Comparison of ENCODE assay signal across 29 cellular contexts in genomic region chr13:30128591-30128990, GRCh38.
DNase-seq lines count a peak whose midpoint lies in the region; ATAC-seq, FAIRE-seq and TF ChIP-seq lines count a peak whose summit lies in the region.
"Had no signal": no experiment of that assay in that cellular context is flagged by ENCODE, and none has a peak within 500 bp of the region (broad histone marks: within the 10 kb centered on the region; RNA-seq: fewer than 3 reads in every experiment).

No MANE protein-coding gene starts in this region.

- H4K20me1 ChIP-seq in GM12878 (ENCODE audit: control insufficient read depth, insufficient read depth): no peaks in the 10 kb centered on the region

- H3K27ac ChIP-seq in GM12878 (ENCODE audit: control insufficient read depth, insufficient read depth) (no peak overlapping the region), foreskin keratinocyte (no peak overlapping the region), RWPE1 (no peak overlapping the region)
- H3K27ac ChIP-seq: left lung, ovary, skin epidermis had no signal

- no peak for FAIRE-seq in GM12878 (lab: Jason Lieb, UNC)
- FAIRE-seq: islet of Langerhans, K562 had no signal

- POLR2A ChIA-PET in GM12878 (lab: Charles Lee) (no interaction called here), RWPE1 (lab: Yijun Ruan, JAX; ENCODE audit: low non-redundant PET) (no interaction called here)

- H3K27me3 ChIP-seq in GM12878 (replicated peaks in 1 of 2; ENCODE audit: control insufficient read depth in 2 of 2, insufficient read depth in 2 of 2, low read length in 1 of 2): no peaks in the 10 kb centered on the region
- no peaks in the 10 kb centered on the region for H3K27me3 ChIP-seq in foreskin keratinocyte
- H3K27me3 ChIP-seq: BE2C, left lung, ovary had no signal

- no peak for TF ChIP-seq RAD21 in GM12878 (IDR thresholded peaks at IDR 0.05; ENCODE audit: insufficient read depth, low read depth, low read length)

- in situ Hi-C loops in GM12878 (cut with MboI): no loop called here

- DNase-seq in GM12878 (ENCODE audit: low read depth, low spot score) (no peak), foreskin keratinocyte (no peak), Right ventricle myocardium superior (no peak), RWPE1 (ENCODE audit: low spot score) (no peak), kidney tubule cell (ENCODE audit: low spot score) (no peak)
- DNase-seq: activated CD4-positive, alpha-beta T cell treated with anti-CD3 and anti-CD28 coated beads, Interleukin-2, amount 50 U/mL, for 1 hour; activated naive CD4-positive, alpha-beta T cell; activated naive CD8-positive, alpha-beta T cell treated with anti-CD3 and anti-CD28 coated beads, Interleukin-2, amount 50 U/mL, for 24 hours; activated T-cell treated with anti-CD3 and anti-CD28 coated beads, Interleukin-2, amount 50 U/mL, for 24 hours; BE2C; caudate nucleus; cortex of kidney; head of caudate nucleus; left lung; mesenchymal stem cell; NCI-H1105; NCI-H187 treated with DMSO at 0.1 percent for 48 hours; NCI-H510A; ovary; substantia nigra; trophoblast cell had no signal

- H3K36me3 ChIP-seq in GM12878 (ENCODE audit: control insufficient read depth in 2 of 2, insufficient read depth in 2 of 2, low read length in 1 of 2): no peaks in the 10 kb centered on the region
- H3K36me3 ChIP-seq: BE2C, left lung, ovary had no signal

- SMC1A ChIA-PET in GM12878 (lab: Charles Lee; ENCODE audit: uncharacterized antibody, unreplicated experiment): no interaction called here

- no peaks in the 10 kb centered on the region for H3K9me3 ChIP-seq in GM12878 (replicated peaks; ENCODE audit: control insufficient read depth, insufficient read depth, low read length)
- H3K9me3 ChIP-seq: BE2C, left lung, ovary had no signal

- no peak overlapping the region for H3K4me2 ChIP-seq in GM12878 (ENCODE audit: control insufficient read depth, insufficient read depth)
- H3K4me2 ChIP-seq: GM23338 had no signal

- ATAC-seq in GM18907 (IDR thresholded peaks at IDR 0.05; ENCODE audit: unreplicated experiment): peak; percentile 74
- ATAC-seq in GM19467 (IDR thresholded peaks at IDR 0.05; ENCODE audit: unreplicated experiment): peak; percentile 81
- peak; percentile 68 for ATAC-seq in HG03108 (IDR thresholded peaks at IDR 0.05; ENCODE audit: unreplicated experiment)
- ATAC-seq in GM12878: peak; percentile 48
- ATAC-seq in foreskin keratinocyte: no peak
- ATAC-seq in Right ventricle myocardium superior (ENCODE audit: poor library complexity): no peak
- ATAC-seq: activated naive CD8-positive, alpha-beta T cell treated with anti-CD3 and anti-CD28 coated beads, Interleukin-2, amount 50 U/mL, for 24 hours; GM23338; K562; left lung; stimulated activated memory B cell treated with anti-CD40 and anti-IgM and Interleukin-4, amounts not matched to agents 10 μg/mL and 1 μg/mL and 100 μg/mL, for 72 hours had no signal

- H3K4me3 ChIP-seq in GM12878: no peak overlapping the region
- H3K4me3 ChIP-seq: GM23338, K562, left lung, ovary, skin epidermis had no signal

- H3K4me1 ChIP-seq in GM12878 (ENCODE audit: control insufficient read depth, insufficient read depth, low read length) (no peaks in the 10 kb centered on the region), foreskin keratinocyte (no peaks in the 10 kb centered on the region)
- H3K4me1 ChIP-seq: BE2C had no signal

- H3K79me2 ChIP-seq in GM12878 (ENCODE audit: control insufficient read depth, insufficient read depth, low read length): no peaks in the 10 kb centered on the region

- BruUV-seq in GM12878 (replicated peaks; lab: Mats Ljungman, UMichigan): no TSS peak

- intact Hi-C loops in GM12878 (cut with micrococcal nuclease; ENCODE audit: unreplicated experiment) (no loop called here), Right ventricle myocardium superior (cut with DNase I) (no loop called here)

- RAD21 ChIA-PET in GM12878 (lab: Charles Lee; ENCODE audit: unreplicated experiment): interaction anchor here (1.1 kb wide), 1 partner anchor 28 kb away, joined by 3 read pairs; no protein-coding TSS in a partner anchor

- no peak overlapping the region for H3K9ac ChIP-seq in GM12878 (ENCODE audit: control insufficient read depth, insufficient read depth, low read length)

- H2AFZ ChIP-seq in GM12878 (ENCODE audit: control insufficient read depth, low read depth, low read length): no peak overlapping the region
- H2AFZ ChIP-seq: GM23338 had no signal

- 32% methylated on average over 2 of the region's 2 CpGs for WGBS in GM12878 (ENCODE audit: insufficient coverage, insufficient replicate concordance, low lambda C conversion rate, missing lambda C conversion rate)

- no peak for TF ChIP-seq POLR2A in GM12878 (IDR thresholded peaks at IDR 0.05; ENCODE audit: low read depth, low read length)

- no peak for TF ChIP-seq EP300 in GM12878 (IDR thresholded peaks at IDR 0.05; ENCODE audit: borderline replicate concordance in 1 of 2, control insufficient read depth in 1 of 2, low read depth in 2 of 2, low read length in 2 of 2)

- CTCF ChIA-PET in GM12878 (lab: Yijun Ruan, JAX) (interaction anchor here (4.2 to 6.5 kb wide), 2 partner anchors 13 to 17 kb away, joined by 18 to 92 read pairs; no protein-coding TSS in a partner anchor), RWPE1 (lab: Yijun Ruan, JAX) (no interaction called here)

- TF ChIP-seq CTCF in GM12878 (IDR thresholded peaks at IDR 0.05 in 2 of 3, conservative IDR thresholded peaks at IDR 0.05 in 1 of 3; ENCODE audit: control insufficient read depth in 2 of 3, extremely low read depth in 1 of 3, insufficient read depth in 1 of 3, low read depth in 3 of 3, low read length in 3 of 3) (no peak), foreskin keratinocyte (conservative IDR thresholded peaks at IDR 0.05) (no peak), RWPE1 (conservative IDR thresholded peaks at IDR 0.05; ENCODE audit: low read depth) (no peak)

TF ChIP-seq in GM12878, 131 proteins besides CTCF, POLR2A, EP300 and RAD21:
- TF ChIP-seq ZBTB40 (IDR thresholded peaks at IDR 0.05; ENCODE audit: borderline replicate concordance): no peak
- TF ChIP-seq ZNF687 (IDR thresholded peaks at IDR 0.05): peak; percentile 35; the same call in 1 of the 2 replicates

Comparison
In these comparisons a context has a peak if more than half of its experiments do, and no peak if none do; other contexts are left out.
1. ATAC-seq: peak in GM18907 (single experiment), GM19467 (single experiment), HG03108 (single experiment) and GM12878 (single experiment); none in foreskin keratinocyte (single experiment) and Right ventricle myocardium superior (single experiment).